Comparison of ENCODE assay signal across 9 cellular contexts in the genomic region with DNA sequence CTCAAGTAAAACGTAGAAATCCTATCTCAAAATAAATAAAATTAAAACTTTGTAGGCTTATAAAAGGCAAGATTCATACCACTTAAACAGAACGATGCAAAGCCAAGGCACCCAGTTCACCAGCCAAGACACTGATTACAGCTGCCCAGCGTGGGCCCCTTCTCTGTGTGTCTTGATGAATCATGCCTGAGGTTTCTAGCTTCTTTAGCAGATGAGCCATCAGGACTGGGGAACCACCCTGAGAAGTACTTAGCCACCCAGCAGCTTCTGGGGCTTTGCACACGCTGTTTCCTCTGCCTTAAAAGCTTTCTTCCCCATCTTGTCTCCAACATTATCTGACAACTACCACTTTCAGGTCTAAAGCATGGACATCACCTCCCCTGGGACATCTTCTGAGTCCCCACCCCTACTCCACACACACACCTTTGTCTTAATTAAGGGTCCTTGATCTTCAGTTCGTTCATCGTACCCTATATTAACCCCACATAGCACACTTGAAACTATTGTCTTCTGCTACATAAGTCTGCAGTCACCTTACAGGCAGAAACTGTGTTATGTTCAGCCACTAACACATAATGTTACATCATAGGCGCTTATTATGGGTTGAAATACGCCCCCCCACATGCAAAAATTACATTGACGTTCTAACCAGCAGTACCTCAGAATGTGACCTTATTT. TPM values are rescaled to one million over a fixed set of nuclear protein-coding genes. Genes with fewer than 3 reads are reported as not detected.
A peak's percentile ranks its signal among the peaks of the same experiment; 100 is the strongest.
DNase-seq lines count a peak whose midpoint lies in the region; ATAC-seq and TF ChIP-seq lines count a peak whose summit lies in the region.
"Had no signal": no experiment of that assay in that cellular context is flagged by ENCODE, and none has a peak within 500 bp of the region (broad histone marks: within the 10 kb centered on the region; RNA-seq: fewer than 3 reads in every experiment).

No MANE protein-coding gene starts in this region.

- no peaks in the 10 kb centered on the region for H3K36me3 ChIP-seq in neuronal stem cell (replicated peaks in 1 of 2; ENCODE audit: control insufficient read depth in 2 of 2, insufficient read depth in 2 of 2, low read length in 2 of 2)

- no peak overlapping the region for H3K14ac ChIP-seq in neuronal stem cell (ENCODE audit: low read length)

- peaks cover 0 to 2% of the 10 kb centered on the region in 2 donors for H3K4me1 ChIP-seq in neuronal stem cell (ENCODE audit: control insufficient read depth in 2 of 2, insufficient read depth in 1 of 2, low read depth in 1 of 2, low read length in 2 of 2)

- no peak overlapping the region for H3K4me3 Mint-ChIP-seq in T-helper 2 cell treated with Interferon-gamma antibody and Interleukin-4, amounts not matched to agents 5 μg/mL and 100 μg/mL, for 36 hours

- H3K27ac Mint-ChIP-seq in T-helper 2 cell treated with Interferon-gamma antibody and Interleukin-4, amounts not matched to agents 5 μg/mL and 100 μg/mL, for 36 hours, result peak overlapping the region; percentile 75

- peaks cover 20% of the 10 kb centered on the region for H3K4me1 Mint-ChIP-seq in T-helper 2 cell treated with Interferon-gamma antibody and Interleukin-4, amounts not matched to agents 5 μg/mL and 100 μg/mL, for 36 hours (ENCODE audit: low read depth)

- no peaks in the 10 kb centered on the region for H3K9me3 Mint-ChIP-seq in T-helper 2 cell treated with Interferon-gamma antibody and Interleukin-4, amounts not matched to agents 5 μg/mL and 100 μg/mL, for 36 hours

- H2BK12ac ChIP-seq in neuronal stem cell (ENCODE audit: low read length), result no peak overlapping the region

- H3K27ac ChIP-seq in dorsolateral prefrontal cortex, result peak overlapping the region in 58 of 59 donors; percentile 28 to 95 (median 86)
- H3K27ac ChIP-seq in neuronal stem cell (replicated peaks; ENCODE audit: low read length), result no peak overlapping the region
- H3K27ac ChIP-seq: SK-N-MC had no signal

- no peak overlapping the region for H4K8ac ChIP-seq in neuronal stem cell (ENCODE audit: low read depth, low read length)

- no peak overlapping the region for H3K4me2 ChIP-seq in neuronal stem cell (ENCODE audit: insufficient read depth, low read length, poor library complexity, severe bottlenecking)

- peak overlapping the region in 2 of 59 donors; percentile 28 to 35 for H3K4me3 ChIP-seq in dorsolateral prefrontal cortex
- H3K4me3 ChIP-seq in neuronal stem cell (ENCODE audit: low read length in 2 of 2), result no peak overlapping the region
- H3K4me3 ChIP-seq: SK-N-MC had no signal

- no peak overlapping the region for H2BK15ac ChIP-seq in neuronal stem cell (ENCODE audit: low read length)

- no peak overlapping the region for H3K18ac ChIP-seq in neuronal stem cell (ENCODE audit: low read length)

- H2AK5ac ChIP-seq in neuronal stem cell (ENCODE audit: low read depth, low read length), result no peak overlapping the region

- WGBS in neuronal stem cell (ENCODE audit: extremely low coverage in 2 of 2, insufficient read length in 2 of 2, insufficient replicate concordance in 1 of 2), 2 donors, result no CpG with 5 or more reads among the region's 9 CpGs

- no peaks in the 10 kb centered on the region for H3K9me3 ChIP-seq in neuronal stem cell (replicated peaks in 1 of 2; ENCODE audit: control insufficient read depth in 2 of 2, insufficient read depth in 1 of 2, low read depth in 1 of 2, low read length in 2 of 2)

- peak; percentile 77 for ATAC-seq in GM18858 (IDR thresholded peaks at IDR 0.05; ENCODE audit: unreplicated experiment)
- ATAC-seq in HG03342 (IDR thresholded peaks at IDR 0.05; ENCODE audit: unreplicated experiment), result peak; percentile 69
- no peak for ATAC-seq in HG03025 (IDR thresholded peaks at IDR 0.05; ENCODE audit: low FRiP score, unreplicated experiment)

- no peak overlapping the region for H3K23ac ChIP-seq in neuronal stem cell (ENCODE audit: low read depth, low read length, poor library complexity)

- intact Hi-C loops in dorsolateral prefrontal cortex (cut with DNase I), result no loop called here

- H3K79me1 ChIP-seq in neuronal stem cell (ENCODE audit: low read depth, low read length), result no peaks in the 10 kb centered on the region

- H2BK120ac ChIP-seq in neuronal stem cell (ENCODE audit: low read depth, low read length), result no peak overlapping the region

- H3K27me3 ChIP-seq in dorsolateral prefrontal cortex (peaks cover 0 to 11% (median 0%) of the 10 kb centered on the region in 45 donors), neuronal stem cell (ENCODE audit: control insufficient read depth in 3 of 3, insufficient read depth in 3 of 3, low read depth in 1 of 3, low read length in 3 of 3) (peaks cover 0 to 22% (median 0%) of the 10 kb centered on the region in 3 experiments)

- no peak overlapping the region for H2AFZ ChIP-seq in neuronal stem cell (ENCODE audit: low read length)

- no peaks in the 10 kb centered on the region for H3K36me3 Mint-ChIP-seq in T-helper 2 cell treated with Interferon-gamma antibody and Interleukin-4, amounts not matched to agents 5 μg/mL and 100 μg/mL, for 36 hours (ENCODE audit: low read depth)

- H2BK5ac ChIP-seq in neuronal stem cell (ENCODE audit: low read length), result no peak overlapping the region

- H4K91ac ChIP-seq in neuronal stem cell (ENCODE audit: low read depth, low read length, poor library complexity), result no peak overlapping the region

- H3K4ac ChIP-seq in neuronal stem cell (ENCODE audit: low read length), result no peak overlapping the region

- no peak for TF ChIP-seq CTCF in dorsolateral prefrontal cortex (IDR thresholded peaks at IDR 0.05 in 54 of 56, conservative IDR thresholded peaks at IDR 0.05 in 2 of 56; ENCODE audit: low read depth in 1 of 56, partially characterized antibody in 56 of 56)

- H3K27me3 Mint-ChIP-seq in T-helper 2 cell treated with Interferon-gamma antibody and Interleukin-4, amounts not matched to agents 5 μg/mL and 100 μg/mL, for 36 hours (ENCODE audit: low read depth), result peaks cover 22% of the 10 kb centered on the region

- peak; percentile 77 for DNase-seq in T-helper 2 cell treated with Interferon-gamma antibody and Interleukin-4, amounts not matched to agents 5 μg/mL and 100 μg/mL, for 36 hours (ENCODE audit: low spot score)
- DNase-seq in dorsolateral prefrontal cortex, result no peak
- peak; percentile 35 to 68 (median 44) for DNase-seq in stimulated activated CD4-positive, alpha-beta T cell treated with anti-CD3 and anti-CD28 coated beads, TNF-alpha, amount 100 ng/mL, for 24 hours (ENCODE audit: low read depth in 3 of 3)
- no peak for DNase-seq in NCI-H2227 (lab: John Stamatoyannopoulos, UW; ENCODE audit: unreplicated experiment)
- DNase-seq in neuronal stem cell (ENCODE audit: low spot score), result no peak

- H3K9ac ChIP-seq in neuronal stem cell (ENCODE audit: low read depth, low read length, poor library complexity), result no peak overlapping the region

RNA-seq across cellular contexts. Expression of a gene that starts 8.7 kb away (rescaled TPM):
- total RNA-seq in dorsolateral prefrontal cortex, result 10 to 100 TPM in 87 of 120 experiments, 1 to 10 TPM in 33; 4.3 to 39.1 (median 13.3) TPM
- 1.2 TPM for polyA plus RNA-seq in neuronal stem cell (2013, experiment 1 of 2)
- polyA plus RNA-seq in neuronal stem cell (2013, experiment 2 of 2), result 1.3 TPM

RNA-seq across cellular contexts. Expression of a gene that starts 17.2 kb away (rescaled TPM):
- 1 to 10 TPM in 2 of 120 experiments, under 1 TPM in 2, not detected in 116; 0.25 to 1.2 (median 0.84) TPM for total RNA-seq in dorsolateral prefrontal cortex
- polyA plus RNA-seq in neuronal stem cell (2013, experiment 1 of 2), result 0.11 TPM
- polyA plus RNA-seq in neuronal stem cell (2013, experiment 2 of 2), result not detected

RNA-seq across cellular contexts. Expression of a gene that starts 19.6 kb away (rescaled TPM):
- 1 to 10 TPM in 2 of 120 experiments, under 1 TPM in 9, not detected in 109; 0.29 to 1.1 (median 0.64) TPM for total RNA-seq in dorsolateral prefrontal cortex
- polyA plus RNA-seq in neuronal stem cell (2013, experiment 1 of 2), result 0.07 TPM
- 0.04 TPM for polyA plus RNA-seq in neuronal stem cell (2013, experiment 2 of 2)

Comparison
In these comparisons a context has a peak if more than half of its experiments do, and no peak if none do; other contexts are left out.
1. DNase-seq: peak in T-helper 2 cell treated with Interferon-gamma antibody and Interleukin-4, amounts not matched to agents 5 μg/mL and 100 μg/mL, for 36 hours (single experiment) and stimulated activated CD4-positive, alpha-beta T cell treated with anti-CD3 and anti-CD28 coated beads, TNF-alpha, amount 100 ng/mL, for 24 hours (3 of 3); none in dorsolateral prefrontal cortex (0 of 10), NCI-H2227 (single experiment) and neuronal stem cell (single experiment).